In genomic region chr5:145222622-145223021, GRCh38 we compare ENCODE assay signal across 35 cellular contexts.
"Had no signal": no experiment of that assay in that cellular context is flagged by ENCODE, and none has a peak within 500 bp of the region (broad histone marks: within the 10 kb centered on the region; RNA-seq: fewer than 3 reads in every experiment).

No MANE protein-coding gene starts in this region.

- H3K36me3 ChIP-seq: MG63 had no signal

- H3K9me3 ChIP-seq: MG63 had no signal

- DNase-seq: Karpas-422, Kasumi-1, MG63, MM.1S, MV-4-11, NCI-H1048, NCI-H1092, NCI-H1092 treated with DMSO at 0.1 percent for 48 hours, NCI-H1105, NCI-H1105 treated with DMSO at 0.1 percent for 48 hours, NCI-H1417, NCI-H1417 treated with DMSO at 0.1 percent for 48 hours, NCI-H1436, NCI-H1436 treated with DMSO at 0.1 percent for 48 hours, NCI-H146, NCI-H1694, NCI-H1694 treated with DMSO at 0.1 percent for 48 hours, NCI-H187, NCI-H187 treated with DMSO at 0.1 percent for 48 hours, NCI-H1930, NCI-H2029, NCI-H2029 treated with DMSO at 0.1 percent for 48 hours, NCI-H2081, NCI-H2081 treated with DMSO at 0.1 percent for 48 hours, NCI-H2107, NCI-H2171, NCI-H2171 treated with DMSO at 0.1 percent for 48 hours, NCI-H2227 treated with DMSO at 0.1 percent for 48 hours, NCI-H226, NCI-H345, NCI-H446, NCI-H446 treated with DMSO at 0.1 percent for 48 hours, NCI-H510A, NCI-H510A treated with DMSO at 0.1 percent for 48 hours, NCI-H524 had no signal

- H3K27me3 ChIP-seq: MG63 had no signal

- H3K4me3 ChIP-seq: MG63 had no signal
